29 cellular contexts compared by ENCODE assay signal in genomic region chr20:53534037-53534436, GRCh38.
"Had no signal": no experiment of that assay in that cellular context is flagged by ENCODE, and none has a peak within 500 bp of the region (broad histone marks: within the 10 kb centered on the region; RNA-seq: fewer than 3 reads in every experiment).

No MANE protein-coding gene starts in this region.

- H3K27me3 ChIP-seq: gastrocnemius medialis, left lung had no signal

- H3K36me3 ChIP-seq: esophagus squamous epithelium, gastrocnemius medialis, heart right ventricle, left lung, lower lobe of right lung had no signal

- H3K4me3 ChIP-seq: coronary artery, dorsolateral prefrontal cortex, esophagus squamous epithelium, gastrocnemius medialis, heart right ventricle, left lung, lower lobe of right lung, mucosa of descending colon had no signal

- H3K36me3 Mint-ChIP-seq: mesothelial cell of epicardium had no signal

- H3K27ac ChIP-seq: coronary artery, dorsolateral prefrontal cortex, epithelial cell of prostate, esophagus squamous epithelium, gastrocnemius medialis, heart right ventricle, left lung, lower lobe of right lung had no signal

- ATAC-seq: effector memory CD8-positive, alpha-beta T cell; esophagus mucosa; gastrocnemius medialis; heart right ventricle; left cardiac atrium; left lung; left ventricle myocardium superior; lower lobe of right lung; mucosa of descending colon had no signal

- H3K4me1 ChIP-seq: esophagus squamous epithelium, gastrocnemius medialis, lower lobe of right lung had no signal

- DNase-seq: dermis blood vessel endothelial cell; dorsolateral prefrontal cortex; effector CD4-positive, alpha-beta T cell; effector memory CD8-positive, alpha-beta T cell; endodermal cell; erythroblast; esophagus squamous epithelium; foreskin fibroblast; foreskin melanocyte; gastrocnemius medialis; glutamatergic neuron; head of caudate nucleus; heart right ventricle; hippocampal formation; left cardiac atrium; left lung; left ventricle myocardium superior; lower lobe of right lung; mesenchymal stem cell; mucosa of descending colon; naive B cell had no signal

- H3K9me3 Mint-ChIP-seq: effector memory CD8-positive, alpha-beta T cell; endodermal cell; mesothelial cell of epicardium had no signal

- H3K27ac Mint-ChIP-seq: effector memory CD8-positive, alpha-beta T cell; endodermal cell; mesothelial cell of epicardium had no signal

- FAIRE-seq: colon, endometrium, islet of Langerhans, keratinocyte had no signal

- H3K4me3 Mint-ChIP-seq: effector memory CD8-positive, alpha-beta T cell; endodermal cell; mesothelial cell of epicardium had no signal

- H3K9me3 ChIP-seq: esophagus squamous epithelium, gastrocnemius medialis, heart right ventricle, left lung, lower lobe of right lung, mucosa of descending colon had no signal

- H3K4me1 Mint-ChIP-seq: endodermal cell, mesothelial cell of epicardium had no signal
